ENCODE assay signal across 16 cellular contexts in genomic region chr10:7274293-7274692, GRCh38.
DNase-seq lines count a peak whose midpoint lies in the region; ATAC-seq and TF ChIP-seq lines count a peak whose summit lies in the region.
"Had no signal": no experiment of that assay in that cellular context is flagged by ENCODE, and none has a peak within 500 bp of the region (broad histone marks: within the 10 kb centered on the region; RNA-seq: fewer than 3 reads in every experiment).

No MANE protein-coding gene starts in this region.

- H3K9me3 ChIP-seq in BLaER1 treated with 17β-estradiol and CSF1 and Interleukin-3, amounts not matched to agents 10 nM and 100 nM (replicated peaks in 1 of 11) = peaks cover 24 to 67% (median 60%) of the 10 kb centered on the region in 11 experiments

- peaks cover 0 to 2% (median 0%) of the 10 kb centered on the region in 7 donors for H3K9me3 Mint-ChIP-seq in CD14-positive monocyte
- H3K9me3 Mint-ChIP-seq in effector memory CD8-positive, alpha-beta T cell = no peaks in the 10 kb centered on the region
- H3K9me3 Mint-ChIP-seq: CD8-positive, alpha-beta T cell had no signal

- no peak overlapping the region for H3K4me3 Mint-ChIP-seq in CD14-positive monocyte
- no peak overlapping the region for H3K4me3 Mint-ChIP-seq in effector memory CD8-positive, alpha-beta T cell
- H3K4me3 Mint-ChIP-seq: CD8-positive, alpha-beta T cell; T-helper 1 cell treated with Interleukin-12 subunit alpha and Interleukin-12 subunit beta and Interleukin-4 antibody, amounts not matched to agents 30 μg/mL and 1 μg/mL, for 36 hours had no signal

- peak overlapping the region in 5 of 7 donors; percentile 24 to 86 (median 66) for H3K27ac Mint-ChIP-seq in CD14-positive monocyte
- H3K27ac Mint-ChIP-seq in effector memory CD8-positive, alpha-beta T cell = peak overlapping the region; percentile 53 to 79
- H3K27ac Mint-ChIP-seq: CD8-positive, alpha-beta T cell; T-helper 1 cell treated with Interleukin-12 subunit alpha and Interleukin-12 subunit beta and Interleukin-4 antibody, amounts not matched to agents 30 μg/mL and 1 μg/mL, for 36 hours had no signal

- no peak for ATAC-seq in effector memory CD8-positive, alpha-beta T cell (replicated peaks)
- ATAC-seq: CD8-positive, alpha-beta T cell; HCT116 had no signal

- intact Hi-C loops in CD14-positive monocyte (cut with micrococcal nuclease) = no loop called here

- TF ChIP-seq CTCF in CD14-positive monocyte (IDR thresholded peaks at IDR 0.05) = no peak

- no peak overlapping the region for H3K9ac ChIP-seq in BLaER1 treated with 17β-estradiol and CSF1 and Interleukin-3, amounts not matched to agents 10 nM and 100 nM

- H3K36me3 ChIP-seq in BLaER1 treated with 17β-estradiol and CSF1 and Interleukin-3, amounts not matched to agents 10 nM and 100 nM = peaks cover 8 to 100% (median 98%) of the 10 kb centered on the region in 11 experiments; a peak in 20 of 22 replicates

- H3K27me3 ChIP-seq in BLaER1 treated with 17β-estradiol and CSF1 and Interleukin-3, amounts not matched to agents 10 nM and 100 nM = no peaks in the 10 kb centered on the region

- no peaks in the 10 kb centered on the region for H4K20me1 ChIP-seq in BLaER1 treated with 17β-estradiol and CSF1 and Interleukin-3, amounts not matched to agents 10 nM and 100 nM

- peak overlapping the region in 6 of 11 experiments; percentile 15 to 49 (median 46); a peak in 6 of 22 replicates for H3K27ac ChIP-seq in BLaER1 treated with 17β-estradiol and CSF1 and Interleukin-3, amounts not matched to agents 10 nM and 100 nM

- H3K4me3 ChIP-seq in BLaER1 treated with 17β-estradiol and CSF1 and Interleukin-3, amounts not matched to agents 10 nM and 100 nM = peak overlapping the region in 1 of 10 experiments; percentile 9; a peak in 1 of 20 replicates

- peaks cover 18 to 56% of the 10 kb centered on the region in 2 donors for H3K36me3 Mint-ChIP-seq in CD14-positive monocyte
- peaks cover 9% of the 10 kb centered on the region for H3K36me3 Mint-ChIP-seq in effector memory CD8-positive, alpha-beta T cell (ENCODE audit: insufficient read depth)

- peaks cover 13% of the 10 kb centered on the region for H3K4me1 Mint-ChIP-seq in CD14-positive monocyte
- peaks cover 34 to 45% of the 10 kb centered on the region in 2 donors for H3K4me1 Mint-ChIP-seq in effector memory CD8-positive, alpha-beta T cell (ENCODE audit: low read depth in 2 of 2)

- peak overlapping the region in 5 of 11 experiments; percentile 44 to 60 (median 56); a peak in 8 of 22 replicates for H3K4me2 ChIP-seq in BLaER1 treated with 17β-estradiol and CSF1 and Interleukin-3, amounts not matched to agents 10 nM and 100 nM

- H3K27me3 Mint-ChIP-seq in CD14-positive monocyte (ENCODE audit: low read depth in 3 of 3) = peaks cover 0 to 2% (median 0%) of the 10 kb centered on the region in 3 donors
- no peaks in the 10 kb centered on the region for H3K27me3 Mint-ChIP-seq in effector memory CD8-positive, alpha-beta T cell

- DNase-seq in CD14-positive monocyte (ENCODE audit: low spot score) (no peak), SK-N-DZ (ENCODE audit: low spot score) (peak; percentile 66), NCI-H1930 (lab: John Stamatoyannopoulos, UW) (no peak), mesenteric fat pad (ENCODE audit: low spot score) (no peak), 8988T (no peak)
- no peak for DNase-seq in effector memory CD8-positive, alpha-beta T cell
- DNase-seq: CD8-positive, alpha-beta T cell; DMS53; GOT3; NCI-H1436; NCI-H2029 treated with DMSO at 0.1 percent for 48 hours; NCI-H446 treated with DMSO at 0.1 percent for 48 hours; Right ventricle myocardium superior had no signal

- peaks cover 43 to 59% (median 53%) of the 10 kb centered on the region in 10 experiments for H3K4me1 ChIP-seq in BLaER1 treated with 17β-estradiol and CSF1 and Interleukin-3, amounts not matched to agents 10 nM and 100 nM
